22 cellular contexts compared by ENCODE assay signal in genomic region chr1:213154056-213154677, GRCh38.
DNase-seq lines count a peak whose midpoint lies in the region; ATAC-seq and TF ChIP-seq lines count a peak whose summit lies in the region.
"Had no signal": no experiment of that assay in that cellular context is flagged by ENCODE, and none has a peak within 500 bp of the region (broad histone marks: within the 10 kb centered on the region; RNA-seq: fewer than 3 reads in every experiment).

No MANE protein-coding gene starts in this region.

- intact Hi-C loops in ascending aorta (cut with DNase I), result no loop called here

- DNase-seq in GF-D8 (lab: John Stamatoyannopoulos, UW), result peak; percentile 72
- DNase-seq in NOMO-1 (lab: John Stamatoyannopoulos, UW; ENCODE audit: unreplicated experiment in 2 of 2), result peak; percentile 49 to 54
- DNase-seq in ascending aorta (ENCODE audit: low spot score in 2 of 2), result no peak
- no peak for DNase-seq in neural progenitor cell (ENCODE audit: low spot score)
- no peak for DNase-seq in immature natural killer cell
- no peak for DNase-seq in nephron progenitor cell
- no peak for DNase-seq in HK-2 (ENCODE audit: unreplicated experiment)
- DNase-seq: activated B cell treated with CpG ODN at 0.5 μM for 24 hours; activated CD4-positive, alpha-beta memory T cell treated with anti-CD3 and anti-CD28 coated beads, Interleukin-2, amount 10 ng/mL, durations not matched to agents 7 days and 5 days; activated T-cell treated with anti-CD3 and anti-CD28 coated beads, Interleukin-2, amount 50 U/mL, for 48 hours; CD4-positive, CD25-positive, alpha-beta regulatory T cell; DMS153; NCI-H1417; NCI-H2171; NCI-H774; stimulated activated naive CD4-positive, alpha-beta T cell; T-helper 1 cell had no signal

- H3F3A ChIP-seq in neural progenitor cell (ENCODE audit: low read depth), result no peaks in the 10 kb centered on the region

- no peak overlapping the region for H3K9ac ChIP-seq in neural progenitor cell

- no peak overlapping the region for H2AFZ ChIP-seq in neural progenitor cell (replicated peaks)

- ATAC-seq in GM21390 (IDR thresholded peaks at IDR 0.05; ENCODE audit: unreplicated experiment), result no peak

- H3K9me3 ChIP-seq in ascending aorta (no peaks in the 10 kb centered on the region), neural progenitor cell (ENCODE audit: low read depth) (peaks cover under 1% of the 10 kb centered on the region)
- H3K9me3 ChIP-seq: right atrium auricular region had no signal

- H3K36me3 ChIP-seq in ascending aorta, result no peaks in the 10 kb centered on the region
- H3K36me3 ChIP-seq in neural progenitor cell, result no peaks in the 10 kb centered on the region
- H3K36me3 ChIP-seq: right atrium auricular region had no signal

- H3K4me1 Mint-ChIP-seq in neural progenitor cell, result no peaks in the 10 kb centered on the region
- peaks cover 13 to 32% of the 10 kb centered on the region in 2 donors for H3K4me1 Mint-ChIP-seq in immature natural killer cell
- H3K4me1 Mint-ChIP-seq in nephron progenitor cell, result no peaks in the 10 kb centered on the region
- H3K4me1 Mint-ChIP-seq: activated CD4-positive, alpha-beta memory T cell treated with anti-CD3 and anti-CD28 coated beads, Interleukin-2, amount 10 ng/mL, durations not matched to agents 7 days and 5 days; mesothelial cell of epicardium had no signal

- H3K27ac ChIP-seq in ascending aorta (peak overlapping the region; percentile 35 to 45), neural progenitor cell (no peak overlapping the region)
- H3K27ac ChIP-seq: right atrium auricular region, RWPE1 had no signal

- H3K27me3 Mint-ChIP-seq in neural progenitor cell (ENCODE audit: insufficient read depth, low read depth) (no peaks in the 10 kb centered on the region), immature natural killer cell (ENCODE audit: low read depth in 3 of 3) (peaks cover 0 to 2% (median 0%) of the 10 kb centered on the region in 3 donors), nephron progenitor cell (ENCODE audit: low read depth, poor library complexity) (peaks cover 3% of the 10 kb centered on the region)
- H3K27me3 Mint-ChIP-seq: activated B cell treated with CpG ODN at 0.5 μM for 24 hours; activated CD4-positive, alpha-beta memory T cell treated with anti-CD3 and anti-CD28 coated beads, Interleukin-2, amount 10 ng/mL, durations not matched to agents 7 days and 5 days; activated naive CD4-positive, alpha-beta T cell treated with anti-CD3 and anti-CD28 coated beads, Interleukin-2, amount 50 U/mL, for 24 hours; CD4-positive, CD25-positive, alpha-beta regulatory T cell had no signal

- H3K4me3 ChIP-seq in ascending aorta (no peak overlapping the region), neural progenitor cell (no peak overlapping the region)
- H3K4me3 ChIP-seq: right atrium auricular region had no signal

- H3K36me3 Mint-ChIP-seq in neural progenitor cell (peaks cover 18% of the 10 kb centered on the region), immature natural killer cell (peaks cover 16 to 18% (median 18%) of the 10 kb centered on the region in 3 donors), nephron progenitor cell (ENCODE audit: low read depth) (peaks cover 59% of the 10 kb centered on the region)

- H3K4me2 ChIP-seq in neural progenitor cell, result no peak overlapping the region

- H3K4me3 Mint-ChIP-seq in neural progenitor cell, result no peak overlapping the region
- no peak overlapping the region for H3K4me3 Mint-ChIP-seq in immature natural killer cell
- H3K4me3 Mint-ChIP-seq in nephron progenitor cell, result no peak overlapping the region
- H3K4me3 Mint-ChIP-seq: activated B cell treated with CpG ODN at 0.5 μM for 24 hours; activated CD4-positive, alpha-beta memory T cell treated with anti-CD3 and anti-CD28 coated beads, Interleukin-2, amount 10 ng/mL, durations not matched to agents 7 days and 5 days; activated naive CD4-positive, alpha-beta T cell treated with anti-CD3 and anti-CD28 coated beads, Interleukin-2, amount 50 U/mL, for 24 hours; mesothelial cell of epicardium had no signal

- TF ChIP-seq CTCF in ascending aorta (IDR thresholded peaks at IDR 0.05) (no peak), neural progenitor cell (IDR thresholded peaks at IDR 0.05) (no peak), nephron progenitor cell (IDR thresholded peaks at IDR 0.05) (no peak)

- peaks cover 0 to 29% of the 10 kb centered on the region in 2 donors for H3K4me1 ChIP-seq in ascending aorta
- no peaks in the 10 kb centered on the region for H3K4me1 ChIP-seq in neural progenitor cell

- H4K20me1 ChIP-seq in neural progenitor cell (ENCODE audit: low read depth), result no peaks in the 10 kb centered on the region

- H3K27ac Mint-ChIP-seq in neural progenitor cell (peak overlapping the region; percentile 91), immature natural killer cell (peak overlapping the region in 3 of 6 donors; percentile 42 to 67 (median 65)), nephron progenitor cell (no peak overlapping the region)
- H3K27ac Mint-ChIP-seq: activated B cell treated with CpG ODN at 0.5 μM for 24 hours; activated CD4-positive, alpha-beta memory T cell treated with anti-CD3 and anti-CD28 coated beads, Interleukin-2, amount 10 ng/mL, durations not matched to agents 7 days and 5 days; activated naive CD4-positive, alpha-beta T cell treated with anti-CD3 and anti-CD28 coated beads, Interleukin-2, amount 50 U/mL, for 24 hours; CD4-positive, CD25-positive, alpha-beta regulatory T cell; mesothelial cell of epicardium had no signal

- no peaks in the 10 kb centered on the region for H3K79me2 ChIP-seq in neural progenitor cell (ENCODE audit: low read depth)

- H3K9me3 Mint-ChIP-seq in neural progenitor cell (peaks cover 28% of the 10 kb centered on the region), immature natural killer cell (peaks cover 2 to 9% (median 4%) of the 10 kb centered on the region in 6 donors), nephron progenitor cell (peaks cover 32% of the 10 kb centered on the region)

- H3K27me3 ChIP-seq in ascending aorta (no peaks in the 10 kb centered on the region), neural progenitor cell (no peaks in the 10 kb centered on the region)
- H3K27me3 ChIP-seq: right atrium auricular region had no signal

Comparison
In these comparisons a context has a peak if more than half of its experiments do, and no peak if none do; other contexts are left out.
1. DNase-seq: peak in GF-D8 (single experiment) and NOMO-1 (2 of 2); none in ascending aorta (0 of 2), neural progenitor cell (single experiment), immature natural killer cell (0 of 3), nephron progenitor cell (single experiment) and HK-2 (single experiment).